In the genomic region with DNA sequence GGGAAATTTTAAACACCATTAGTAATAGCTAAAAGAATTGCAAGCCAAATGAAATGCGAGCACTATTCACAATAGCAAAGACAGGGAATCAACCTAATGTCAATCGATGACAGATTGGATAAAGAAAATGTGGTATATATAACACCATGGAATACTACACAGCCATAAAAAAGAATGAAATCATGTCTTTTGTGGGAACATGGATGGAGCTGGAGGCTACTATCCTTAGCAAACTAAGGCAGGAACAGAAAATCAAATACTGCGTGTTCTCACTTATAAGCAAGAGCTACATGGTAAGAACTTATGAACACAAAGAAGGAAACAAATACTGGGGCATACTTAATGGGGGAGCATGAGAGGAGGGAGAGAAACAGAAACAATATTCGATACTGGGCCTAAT, we compare ENCODE assay signal across 31 cellular contexts.
"Had no signal": no experiment of that assay in that cellular context is flagged by ENCODE, and none has a peak within 500 bp of the region (broad histone marks: within the 10 kb centered on the region; RNA-seq: fewer than 3 reads in every experiment).

No MANE protein-coding gene starts in this region.

- FAIRE-seq: colon, TTC549 had no signal

- ATAC-seq: activated CD4-positive, alpha-beta T cell treated with anti-CD3 and anti-CD28 coated beads for 36 hours; activated CD8-positive, alpha-beta memory T cell treated with anti-CD3 and anti-CD28 coated beads, Interleukin-2, amount 10 ng/mL, durations not matched to agents 7 days and 5 days; activated CD8-positive, alpha-beta T cell treated with anti-CD3 and anti-CD28 coated beads, Interleukin-2, amount 10 ng/mL, durations not matched to agents 7 days and 5 days; activated naive CD8-positive, alpha-beta T cell treated with anti-CD3 and anti-CD28 coated beads, Interleukin-2, amount 50 U/mL, for 24 hours; body of pancreas had no signal

- H3K9me3 ChIP-seq: ascending aorta, body of pancreas, breast epithelium had no signal

- H3K27me3 ChIP-seq: ascending aorta, body of pancreas, brain microvascular endothelial cell, breast epithelium had no signal

- H3K27ac ChIP-seq: ascending aorta, body of pancreas, breast epithelium, VCaP had no signal

- H3K36me3 ChIP-seq: ascending aorta, brain microvascular endothelial cell, breast epithelium had no signal

- H3K4me3 ChIP-seq: ascending aorta, body of pancreas, breast epithelium had no signal

- DNase-seq: activated B cell treated with CpG ODN at 0.5 μM for 24 hours; activated CD4-positive, alpha-beta memory T cell treated with anti-CD3 and anti-CD28 coated beads, Interleukin-2, amount 10 ng/mL, durations not matched to agents 7 days and 5 days; activated CD4-positive, alpha-beta T cell treated with anti-CD3 and anti-CD28 coated beads for 1 hour; activated CD4-positive, alpha-beta T cell treated with anti-CD3 and anti-CD28 coated beads for 36 hours; activated CD4-positive, alpha-beta T cell treated with anti-CD3 and anti-CD28 coated beads for 48 hours; activated CD4-positive, alpha-beta T cell treated with anti-CD3 and anti-CD28 coated beads, Interleukin-2, amount 10 ng/mL, durations not matched to agents 7 days and 5 days; activated CD4-positive, alpha-beta T cell treated with anti-CD3 and anti-CD28 coated beads, Interleukin-2, amount 50 U/mL, for 48 hours; activated CD8-positive, alpha-beta memory T cell treated with anti-CD3 and anti-CD28 coated beads for 24 hours; activated CD8-positive, alpha-beta memory T cell treated with anti-CD3 and anti-CD28 coated beads, Interleukin-2, amount 10 ng/mL, durations not matched to agents 7 days and 5 days; activated CD8-positive, alpha-beta memory T cell treated with anti-CD3 and anti-CD28 coated beads, Interleukin-2, amount 50 U/mL, for 48 hours; activated CD8-positive, alpha-beta T cell treated with anti-CD3 and anti-CD28 coated beads, Interleukin-2, amount 10 ng/mL, durations not matched to agents 7 days and 5 days; activated effector memory CD4-positive, alpha-beta T cell treated with Interleukin-2 at 50 U/mL for 16 hours; activated gamma-delta T cell; activated naive CD4-positive, alpha-beta T cell treated with anti-CD3 and anti-CD28 coated beads, Interleukin-2, amount 10 ng/mL, durations not matched to agents 7 days and 5 days; activated naive CD4-positive, alpha-beta T cell treated with Interleukin-2 at 50 U/mL for 16 hours; activated naive CD8-positive, alpha-beta T cell treated with anti-CD3 and anti-CD28 coated beads, Interleukin-2, amount 10 ng/mL, durations not matched to agents 7 days and 5 days; activated naive CD8-positive, alpha-beta T cell treated with anti-CD3 and anti-CD28 coated beads, Interleukin-2, amount 50 U/mL, for 24 hours; activated T-cell treated with anti-CD3 and anti-CD28 coated beads, Interleukin-2, amount 50 U/mL, for 24 hours; activated T-cell treated with anti-CD3 and anti-CD28 coated beads, Interleukin-2, amount 50 U/mL, for 48 hours; amygdala; anterior cingulate cortex; body of pancreas; brain microvascular endothelial cell; central memory CD4-positive, alpha-beta T cell; T-helper 2 cell; T-helper 9 cell had no signal

- H3K4me1 ChIP-seq: ascending aorta, body of pancreas, breast epithelium had no signal
